ENCODE assay signal across 8 cellular contexts in genomic region chr1:69567847-69568434, GRCh38. TPM values are rescaled to one million over a fixed set of nuclear protein-coding genes. Genes with fewer than 3 reads are reported as not detected.
DNase-seq lines count a peak whose midpoint lies in the region; ATAC-seq, FAIRE-seq and TF ChIP-seq lines count a peak whose summit lies in the region.

Gene LRRC7 (plus strand): TSS chr1:69567922. CDS start chr1:69568640, 718 bp downstream.

- peak within 1 kb of the TSS; percentile 9 for H3K4me3 Mint-ChIP-seq in activated B cell treated with CpG ODN at 0.5 μM for 24 hours
- peak within 1 kb of the TSS; percentile 94 for H3K4me3 Mint-ChIP-seq in neural crest cell

- ATAC-seq in GM18868 (IDR thresholded peaks at IDR 0.05; ENCODE audit: unreplicated experiment) (peak; percentile 31), activated B cell treated with CpG ODN at 0.5 μM for 24 hours (ENCODE audit: low read depth) (no peak)

- H3K9me3 Mint-ChIP-seq in activated B cell treated with CpG ODN at 0.5 μM for 24 hours, result no peaks in the 10 kb centered on the region
- no peaks in the 10 kb centered on the region for H3K9me3 Mint-ChIP-seq in neural crest cell

- no peaks in the 10 kb centered on the region for H3K36me3 Mint-ChIP-seq in activated B cell treated with CpG ODN at 0.5 μM for 24 hours (ENCODE audit: low read depth)
- H3K36me3 Mint-ChIP-seq in neural crest cell (ENCODE audit: low read depth), result no peaks in the 10 kb centered on the region

- POLR2A ChIA-PET in activated B cell treated with CpG ODN at 0.5 μM for 24 hours (lab: Charles Lee), result no interaction called here

- no peak for FAIRE-seq in frontal cortex (lab: Jason Lieb, UNC)

- TF ChIP-seq CTCF in activated B cell treated with CpG ODN at 0.5 μM for 24 hours (IDR thresholded peaks at IDR 0.05), result no peak
- no peak for TF ChIP-seq CTCF in neural crest cell (conservative IDR thresholded peaks at IDR 0.05)

- H3K27ac Mint-ChIP-seq in activated B cell treated with CpG ODN at 0.5 μM for 24 hours, result no peak within 1 kb of the TSS
- peak within 1 kb of the TSS; percentile 50 for H3K27ac Mint-ChIP-seq in neural crest cell (ENCODE audit: unreplicated experiment)

- H3K27me3 Mint-ChIP-seq in activated B cell treated with CpG ODN at 0.5 μM for 24 hours, result peaks cover 40% of the 10 kb centered on the region
- H3K27me3 Mint-ChIP-seq in neural crest cell (ENCODE audit: low read depth), result peaks cover 75% of the 10 kb centered on the region

- no peak for DNase-seq in activated B cell treated with CpG ODN at 0.5 μM for 24 hours
- DNase-seq in frontal cortex (ENCODE audit: low spot score in 2 of 2), result peak; percentile 32 to 64
- peak; percentile 34 for DNase-seq in neural crest cell (ENCODE audit: low read depth, low spot score)
- DNase-seq in UCSD-AML1 (lab: John Stamatoyannopoulos, UW; ENCODE audit: unreplicated experiment), result no peak
- no peak for DNase-seq in stimulated activated CD4-positive, alpha-beta T cell treated with anti-CD3 and anti-CD28 coated beads, Interleukin-1b, Interleukin-23, amount 100 ng/mL, for 48 hours
- DNase-seq in HCEC 1CT, result no peak

- CTCF ChIA-PET in activated B cell treated with CpG ODN at 0.5 μM for 24 hours (lab: Charles Lee), result no interaction called here

- TF ChIP-seq RAD21 in Ishikawa (IDR thresholded peaks at IDR 0.05; ENCODE audit: low read depth), result no peak

- TF ChIP-seq EP300 in Ishikawa (IDR thresholded peaks at IDR 0.05; ENCODE audit: borderline replicate concordance), result no peak

- H3K4me1 Mint-ChIP-seq in activated B cell treated with CpG ODN at 0.5 μM for 24 hours (peaks cover 5% of the 10 kb centered on the region), neural crest cell (peaks cover 27% of the 10 kb centered on the region)

- intact Hi-C loops in activated B cell treated with CpG ODN at 0.5 μM for 24 hours (cut with micrococcal nuclease), result no loop called here

TF ChIP-seq in Ishikawa, 13 proteins besides CTCF, POLR2A, EP300 and RAD21:
- TF ChIP-seq CEBPB (IDR thresholded peaks at IDR 0.05) (no peak), MAX (IDR thresholded peaks at IDR 0.05) (0 out of 2 replicates have a peak, but pooled peaks have one; percentile 6)

RNA-seq across cellular contexts. Expression of gene LRRC7, which starts in this region (rescaled TPM):
- total RNA-seq in activated B cell treated with CpG ODN at 0.5 μM for 24 hours (not detected in 2 replicates), frontal cortex (159 TPM), neural crest cell (2.4 and 2.7 TPM in 2 replicates)

Comparison
In these comparisons a context has a peak if more than half of its experiments do, and no peak if none do; other contexts are left out.
1. RNA of gene LRRC7 (total RNA-seq): 159 TPM in frontal cortex (single experiment); 2.4 to 2.7 TPM in neural crest cell and not detected in activated B cell treated with CpG ODN at 0.5 μM for 24 hours; every median in the first group is over 10 times any median in the second.
2. DNase-seq: peak in frontal cortex (2 of 2) and neural crest cell (single experiment); none in activated B cell treated with CpG ODN at 0.5 μM for 24 hours (single experiment), UCSD-AML1 (single experiment), stimulated activated CD4-positive, alpha-beta T cell treated with anti-CD3 and anti-CD28 coated beads, Interleukin-1b, Interleukin-23, amount 100 ng/mL, for 48 hours (single experiment) and HCEC 1CT (single experiment).